ENCODE assay signal across 8 cellular contexts in genomic region chr2:71798266-71799012, GRCh38.
A peak's percentile ranks its signal among the peaks of the same experiment; 100 is the strongest.
DNase-seq lines count a peak whose midpoint lies in the region; ATAC-seq and TF ChIP-seq lines count a peak whose summit lies in the region.

No MANE protein-coding gene starts in this region.

- H3K4me1 Mint-ChIP-seq in H9, result peaks cover 4 to 8% of the 10 kb centered on the region in 2 experiments; a peak in 3 of 4 replicates

- H3K36me3 ChIP-seq in NT2/D1 (ENCODE audit: insufficient read depth, insufficient read length, low read length), result no peaks in the 10 kb centered on the region

- no peaks in the 10 kb centered on the region for H4K20me1 ChIP-seq in H9 (ENCODE audit: control insufficient read depth, insufficient read depth, insufficient read length)

- no peak overlapping the region for H4K5ac ChIP-seq in H9 (ENCODE audit: insufficient read length, low read depth, low read length)

- no peak overlapping the region for H2BK12ac ChIP-seq in H9 (ENCODE audit: insufficient read length, low read depth, low read length)

- peak; percentile 94 for TF ChIP-seq CTCF in H9 (conservative IDR thresholded peaks at IDR 0.05)
- peak; percentile 67 for TF ChIP-seq CTCF in coronary artery (IDR thresholded peaks at IDR 0.05)

- H3K14ac ChIP-seq in H9 (ENCODE audit: insufficient read depth, low read length), result no peak overlapping the region

- ATAC-seq in GM19463 (IDR thresholded peaks at IDR 0.05; ENCODE audit: unreplicated experiment), result no peak

- H3K9me3 ChIP-seq in H9 (ENCODE audit: control insufficient read depth, low read depth, low read length) (no peaks in the 10 kb centered on the region), NT2/D1 (ENCODE audit: insufficient read depth, low read length) (no peaks in the 10 kb centered on the region)

- no peak overlapping the region for H4K91ac ChIP-seq in H9 (ENCODE audit: insufficient read length, low read depth, low read length)

- no peak overlapping the region for H3K27ac ChIP-seq in H9 (ENCODE audit: insufficient read length, low read depth, low read length)
- H3K27ac ChIP-seq in coronary artery, result no peak overlapping the region

- H3K9ac ChIP-seq in H9 (ENCODE audit: extremely low read depth, insufficient read length, low read length) (no peak overlapping the region), NT2/D1 (ENCODE audit: insufficient read length, low read depth) (no peak overlapping the region)

- H3T11ph ChIP-seq in H9 (ENCODE audit: low read length), result no peak overlapping the region

- H3K27me3 Mint-ChIP-seq in H9 (ENCODE audit: low read depth), result peaks cover 1% of the 10 kb centered on the region; the same call in 1 of the 2 replicates

- DNase-seq in Daoy (ENCODE audit: low read depth), result peak; percentile 17
- DNase-seq in H9, result peak; percentile 86
- DNase-seq in NT2/D1 (ENCODE audit: low read depth, low spot score), result peak; percentile 70
- peak; percentile 70 for DNase-seq in coronary artery (ENCODE audit: low spot score)
- peak; percentile 55 to 57 for DNase-seq in lung microvascular endothelial cell (ENCODE audit: low read depth in 2 of 2)
- no peak for DNase-seq in SHP77 treated with DMSO at 0.1 percent for 48 hours (lab: John Stamatoyannopoulos, UW)
- no peak for DNase-seq in NCI-H1048 (lab: John Stamatoyannopoulos, UW)

- no peak overlapping the region for H3K4ac ChIP-seq in H9 (ENCODE audit: low read depth, low read length)

- H3K18ac ChIP-seq in H9 (ENCODE audit: insufficient read length, low read depth, low read length), result no peak overlapping the region

- H3K23me2 ChIP-seq in H9 (ENCODE audit: insufficient read length, low read depth, low read length, poor library complexity, severe bottlenecking), result no peaks in the 10 kb centered on the region

- H2AK5ac ChIP-seq in H9 (ENCODE audit: insufficient read length, low read length), result no peak overlapping the region

- no peak overlapping the region for H2BK5ac ChIP-seq in H9 (ENCODE audit: insufficient read length, low read length)

- H3K79me1 ChIP-seq in H9 (ENCODE audit: insufficient read depth, low read depth, low read length, poor library complexity, severe bottlenecking), result no peaks in the 10 kb centered on the region

- H2BK120ac ChIP-seq in H9 (ENCODE audit: low read depth, low read length, poor library complexity, severe bottlenecking), result no peak overlapping the region

- H3K56ac ChIP-seq in H9 (ENCODE audit: insufficient read length, low read depth, low read length), result no peak overlapping the region

- no peaks in the 10 kb centered on the region; a peak in 1 of 5 replicates for H3K9me3 Mint-ChIP-seq in H9

- no peak overlapping the region for H3K27ac Mint-ChIP-seq in H9

- H3K36me3 Mint-ChIP-seq in H9 (ENCODE audit: insufficient read depth in 1 of 3, low read depth in 3 of 3), result no peaks in the 10 kb centered on the region

- no peak overlapping the region for H2BK20ac ChIP-seq in H9 (ENCODE audit: low read depth, low read length, poor library complexity, severe bottlenecking)

- no peaks in the 10 kb centered on the region for H3K4me1 ChIP-seq in H9 (ENCODE audit: insufficient read depth, low read length)
- peaks cover 20% of the 10 kb centered on the region for H3K4me1 ChIP-seq in NT2/D1 (ENCODE audit: insufficient read depth, insufficient read length)

- H2BK15ac ChIP-seq in H9 (ENCODE audit: low read depth, low read length), result no peak overlapping the region

- H3K23ac ChIP-seq in H9 (ENCODE audit: insufficient read length, low read depth, low read length), result no peak overlapping the region

- no peak overlapping the region for H4K8ac ChIP-seq in H9 (replicated peaks; ENCODE audit: insufficient read length, low read depth, low read length)

- no peaks in the 10 kb centered on the region for H3K79me2 ChIP-seq in H9 (ENCODE audit: insufficient read depth, low read length)

- no peak overlapping the region for H3K4me2 ChIP-seq in H9 (ENCODE audit: insufficient read depth, insufficient read length, low read length)

- no peak overlapping the region for H3K4me3 ChIP-seq in NT2/D1 (ENCODE audit: insufficient read length, low read depth)
- H3K4me3 ChIP-seq in coronary artery, result no peak overlapping the region

- H3K4me3 Mint-ChIP-seq in H9, result no peak overlapping the region

- H2AFZ ChIP-seq in H9 (ENCODE audit: low read length), result no peak overlapping the region

- H3K27me3 ChIP-seq in H9 (ENCODE audit: insufficient read depth, low read length) (no peaks in the 10 kb centered on the region), NT2/D1 (ENCODE audit: insufficient read depth, insufficient read length) (no peaks in the 10 kb centered on the region)

- WGBS in H9 (ENCODE audit: extremely low coverage, insufficient read length, low lambda C conversion rate), result no CpG with 5 or more reads among the region's 8 CpGs

Comparison
In these comparisons a context has a peak if more than half of its experiments do, and no peak if none do; other contexts are left out.
1. DNase-seq: peak in Daoy (single experiment), H9 (single experiment), NT2/D1 (single experiment), coronary artery (single experiment) and lung microvascular endothelial cell (2 of 2); none in SHP77 treated with DMSO at 0.1 percent for 48 hours (single experiment) and NCI-H1048 (single experiment).